In genomic region chr1:65148178-65148547, GRCh38 we compare ENCODE assay signal across 8 cellular contexts. TPM values are rescaled to one million over a fixed set of nuclear protein-coding genes. Genes with fewer than 3 reads are reported as not detected.
DNase-seq lines count a peak whose midpoint lies in the region; ATAC-seq and TF ChIP-seq lines count a peak whose summit lies in the region.
"Not testable (repeated sequence)": the region's sequence is repeated elsewhere in the genome, so short reads cannot be mapped to it uniquely, and the experiment has no call there.

Gene AK4 (plus strand): TSS chr1:65148203. CDS start chr1:65148408, 205 bp downstream.

- not testable (repeated sequence) for H3K27ac ChIP-seq in PC-9
- peak within 1 kb of the TSS in 19 of 21 experiments; percentile 14 to 93 (median 77) for H3K27ac ChIP-seq in skin epidermis

- H4K20me1 ChIP-seq in PC-9 (ENCODE audit: insufficient read depth): not testable (repeated sequence)

- peak within 1 kb of the TSS; percentile 98 for H3K4me2 ChIP-seq in PC-9

- not testable (repeated sequence) for H3K9me2 ChIP-seq in PC-9 (ENCODE audit: insufficient read depth)

- not testable (repeated sequence) for H3K4me1 ChIP-seq in PC-9 (replicated peaks; ENCODE audit: insufficient read depth)
- H3K4me1 ChIP-seq in adipocyte (ENCODE audit: control insufficient read depth, insufficient read depth, low read length): peaks cover 23% of the 10 kb centered on the region

- BruUV-seq in PC-9 (replicated peaks; lab: Mats Ljungman, UMichigan): not testable (repeated sequence)

- DNase-seq in CD14-positive monocyte (ENCODE audit: low spot score); PC-9; adipocyte (ENCODE audit: low read depth); fibroblast of mammary gland (ENCODE audit: low read depth); mesenteric fat pad (ENCODE audit: low spot score): not testable (repeated sequence)

- H3K9me3 Mint-ChIP-seq in CD14-positive monocyte: not testable (repeated sequence)

- H3K9me3 ChIP-seq in PC-9 (ENCODE audit: insufficient read depth, low read depth); adipocyte (ENCODE audit: control insufficient read depth, low read length): not testable (repeated sequence)

- POLR2A ChIA-PET in PC-9 (lab: Charles Lee; ENCODE audit: unreplicated experiment): interaction anchor here (0.6 kb wide), 1 partner anchor 8 kb away, joined by 3 read pairs; no protein-coding TSS in a partner anchor

- H3K36me3 ChIP-seq in PC-9 (ENCODE audit: low read depth); adipocyte (ENCODE audit: control insufficient read depth, insufficient read depth, low read length, severe bottlenecking): not testable (repeated sequence)

- H3K4me3 ChIP-seq in PC-9 (peak within 1 kb of the TSS; percentile 97), adipocyte (ENCODE audit: low read length) (peak within 1 kb of the TSS; percentile 86), fibroblast of mammary gland (ENCODE audit: control insufficient read depth, low read depth, low read length) (peak within 1 kb of the TSS; percentile 62), skin epidermis (peak within 1 kb of the TSS; percentile 53 to 82 (median 74))

- TF ChIP-seq CTCF in CD14-positive monocyte (IDR thresholded peaks at IDR 0.05); PC-9 (conservative IDR thresholded peaks at IDR 0.05); fibroblast of mammary gland (conservative IDR thresholded peaks at IDR 0.05; ENCODE audit: control insufficient read depth, insufficient read depth, low read depth, low read length): not testable (repeated sequence)

- H2AFZ ChIP-seq in PC-9: peak within 1 kb of the TSS; percentile 100

- H3K4me3 Mint-ChIP-seq in CD14-positive monocyte: peak within 1 kb of the TSS; percentile 92 to 93

- H3K4me1 Mint-ChIP-seq in CD14-positive monocyte: peaks cover 18% of the 10 kb centered on the region

- CTCF ChIA-PET in PC-9 (lab: Charles Lee): interaction anchor here (1.0 kb wide), 1 partner anchor 61 kb away, joined by 3 read pairs; no protein-coding TSS in a partner anchor

- peak within 1 kb of the TSS; percentile 89 for H3K9ac ChIP-seq in adipocyte (ENCODE audit: low read length)

- H3K36me3 Mint-ChIP-seq in CD14-positive monocyte: not testable (repeated sequence)

- H3K79me2 ChIP-seq in PC-9 (ENCODE audit: low read depth): peaks cover 11% of the 10 kb centered on the region; the same call in 1 of the 2 replicates

- H3K27me3 Mint-ChIP-seq in CD14-positive monocyte (ENCODE audit: low read depth in 3 of 3): peaks cover 16 to 37% (median 23%) of the 10 kb centered on the region in 3 donors

- H3K27me3 ChIP-seq in PC-9 (ENCODE audit: insufficient read depth, low read depth); adipocyte (replicated peaks; ENCODE audit: control insufficient read depth, insufficient read depth, low read length): not testable (repeated sequence)

- intact Hi-C loops in CD14-positive monocyte (cut with micrococcal nuclease) (loop anchor here in 1 of 2 donors (5.0 kb wide), 1 partner anchor 59 kb away; no protein-coding TSS in a partner anchor), PC-9 (cut with micrococcal nuclease; ENCODE audit: unreplicated experiment) (loop anchor here (5.0 kb wide), 2 partner anchors 59 to 81 kb away; no protein-coding TSS in a partner anchor)

- peak; percentile 3 for ATAC-seq in GM21367 (IDR thresholded peaks at IDR 0.05; ENCODE audit: unreplicated experiment)
- peak; percentile 22 for ATAC-seq in HG03064 (IDR thresholded peaks at IDR 0.05; ENCODE audit: low read depth, unreplicated experiment)

- peak within 1 kb of the TSS in 3 of 7 donors; percentile 50 to 80 (median 53) for H3K27ac Mint-ChIP-seq in CD14-positive monocyte

- peaks cover 11% of the 10 kb centered on the region for H3F3A ChIP-seq in PC-9 (ENCODE audit: insufficient read depth, low read depth)

RNA-seq across cellular contexts. Expression of gene AK4, which starts in this region (rescaled TPM):
- 1 to 10 TPM; 6.7 to 9.9 TPM for polyA plus RNA-seq in CD14-positive monocyte
- total RNA-seq in PC-9 (2021) (16.5 and 17.6 TPM in 2 replicates), mesenteric fat pad (101 TPM)
